26 cellular contexts compared by ENCODE assay signal in the genomic region with DNA sequence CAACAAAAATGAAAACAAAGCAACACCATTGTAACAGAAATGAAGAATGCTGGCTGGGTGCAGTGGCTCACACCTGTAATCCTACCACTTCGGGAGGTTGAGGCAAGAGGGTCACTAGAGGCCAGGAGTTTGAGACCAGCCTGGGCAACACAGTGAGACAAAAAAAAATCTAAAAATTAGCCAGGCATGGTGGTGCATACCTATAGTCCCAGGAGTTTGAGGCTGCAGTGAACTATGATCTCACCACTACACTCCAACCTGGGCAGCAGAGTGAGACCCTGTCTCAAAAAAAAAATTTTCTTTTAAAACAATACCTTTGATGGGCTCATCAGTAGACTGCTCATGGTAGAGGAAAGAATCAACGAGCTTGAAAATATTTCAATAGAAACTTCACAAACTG.
"Had no signal": no experiment of that assay in that cellular context is flagged by ENCODE, and none has a peak within 500 bp of the region (broad histone marks: within the 10 kb centered on the region; RNA-seq: fewer than 3 reads in every experiment).

No MANE protein-coding gene starts in this region.

- H3K36me3 Mint-ChIP-seq: stimulated activated effector memory CD8-positive, alpha-beta T cell treated with anti-CD3 and anti-CD28 coated beads, Interleukin-12 subunit alpha, Interleukin-12 subunit beta, amount 100 ng/mL, for 72 hours had no signal

- H3K27me3 Mint-ChIP-seq: naive thymus-derived CD4-positive, alpha-beta T cell; type B pancreatic cell had no signal

- H3K4me3 ChIP-seq: esophagus squamous epithelium, heart right ventricle, left lung, neural progenitor cell, prostate gland, right atrium auricular region, sigmoid colon, testis, tibial artery had no signal

- H3K4me1 ChIP-seq: esophagus squamous epithelium, heart right ventricle, left lung, prostate gland, right atrium auricular region, tibial artery had no signal

- H3K36me3 ChIP-seq: heart right ventricle, left lung, neural progenitor cell, prostate gland, right atrium auricular region, sigmoid colon had no signal

- H3K9me3 Mint-ChIP-seq: stimulated activated effector memory CD8-positive, alpha-beta T cell treated with anti-CD3 and anti-CD28 coated beads, Interleukin-12 subunit alpha, Interleukin-12 subunit beta, amount 100 ng/mL, for 72 hours had no signal

- H3K9me3 ChIP-seq: esophagus squamous epithelium, left lung, prostate gland, right atrium auricular region, sigmoid colon, testis, tibial artery had no signal

- H3K4me1 Mint-ChIP-seq: stimulated activated effector memory CD8-positive, alpha-beta T cell treated with anti-CD3 and anti-CD28 coated beads, Interleukin-12 subunit alpha, Interleukin-12 subunit beta, amount 100 ng/mL, for 72 hours had no signal

- H2AFZ ChIP-seq: neural progenitor cell, parathyroid adenoma had no signal

- DNase-seq: effector CD8-positive, alpha-beta T cell; erythroblast; esophagus squamous epithelium; foreskin melanocyte; glutamatergic neuron; heart right ventricle; hippocampal formation; left cardiac atrium; left lung; mesenchymal stem cell; midbrain; naive thymus-derived CD4-positive, alpha-beta T cell; sigmoid colon; stimulated activated CD4-positive, alpha-beta T cell treated with anti-CD3 and anti-CD28 coated beads, Interleukin-2, amount 100 ng/mL, for 24 hours; stimulated activated CD4-positive, alpha-beta T cell treated with anti-CD3 and anti-CD28 coated beads, Interleukin-4, amount 100 ng/mL, for 24 hours; stimulated activated naive CD8-positive, alpha-beta T cell treated with anti-CD3 and anti-CD28 coated beads, Interleukin-15, Interleukin-2, amounts not matched to agents 100 U/mL and 50 U/mL, for 24 hours; substantia nigra; testis; tibial artery had no signal

- H3K4me3 Mint-ChIP-seq: naive thymus-derived CD4-positive, alpha-beta T cell; nephron; neural progenitor cell; stimulated activated effector memory CD8-positive, alpha-beta T cell treated with anti-CD3 and anti-CD28 coated beads, Interleukin-12 subunit alpha, Interleukin-12 subunit beta, amount 100 ng/mL, for 72 hours; type B pancreatic cell had no signal

- H3K27ac Mint-ChIP-seq: neural progenitor cell; stimulated activated effector memory CD8-positive, alpha-beta T cell treated with anti-CD3 and anti-CD28 coated beads, Interleukin-12 subunit alpha, Interleukin-12 subunit beta, amount 100 ng/mL, for 72 hours had no signal

- H3K27me3 ChIP-seq: esophagus squamous epithelium, heart right ventricle, left lung, neural progenitor cell, right atrium auricular region, sigmoid colon, testis, tibial artery had no signal

- H3K27ac ChIP-seq: esophagus squamous epithelium, heart right ventricle, left lung, neural progenitor cell, parathyroid adenoma, prostate gland, right atrium auricular region, sigmoid colon, tibial artery had no signal

- H3K4me2 ChIP-seq: neural progenitor cell had no signal

- H3K9ac ChIP-seq: neural progenitor cell, parathyroid adenoma had no signal
